ENCODE assay signal across 23 cellular contexts in genomic region chr20:21665687-21666446, GRCh38. TPM values are rescaled to one million over a fixed set of nuclear protein-coding genes. Genes with fewer than 3 reads are reported as not detected.
DNase-seq lines count a peak whose midpoint lies in the region; ATAC-seq, FAIRE-seq and TF ChIP-seq lines count a peak whose summit lies in the region.
"Had no signal": no experiment of that assay in that cellular context is flagged by ENCODE, and none has a peak within 500 bp of the region (broad histone marks: within the 10 kb centered on the region; RNA-seq: fewer than 3 reads in every experiment).

No MANE protein-coding gene starts in this region.

- H2BK120ac ChIP-seq in mesendoderm (ENCODE audit: low read depth, low read length) = no peak overlapping the region

- H3K27me3 Mint-ChIP-seq in activated CD4-positive, alpha-beta T cell treated with anti-CD3 and anti-CD28 coated beads, Interleukin-2, amount 10 ng/mL, durations not matched to agents 7 days and 5 days = no peaks in the 10 kb centered on the region
- H3K27me3 Mint-ChIP-seq: CD4-positive, CD25-positive, alpha-beta regulatory T cell had no signal

- no peaks in the 10 kb centered on the region for H3K36me3 ChIP-seq in RWPE2 (ENCODE audit: low read depth)
- H3K36me3 ChIP-seq in mesendoderm (ENCODE audit: control insufficient read depth, insufficient read depth, low read length) = no peaks in the 10 kb centered on the region
- no peaks in the 10 kb centered on the region for H3K36me3 ChIP-seq in kidney (ENCODE audit: control insufficient read depth in 1 of 2, insufficient read depth in 2 of 2, low read length in 2 of 2)
- H3K36me3 ChIP-seq: BE2C, HAP-1, Peyer's patch had no signal

- H3K56ac ChIP-seq in mesendoderm (ENCODE audit: low read length) = no peak overlapping the region

- CTCF ChIA-PET in activated CD4-positive, alpha-beta T cell treated with anti-CD3 and anti-CD28 coated beads, Interleukin-2, amount 10 ng/mL, durations not matched to agents 7 days and 5 days (lab: Charles Lee) = no interaction called here

- intact Hi-C loops in kidney (cut with DNase I) = no loop called here

- H3K4me1 Mint-ChIP-seq in activated CD4-positive, alpha-beta T cell treated with anti-CD3 and anti-CD28 coated beads, Interleukin-2, amount 10 ng/mL, durations not matched to agents 7 days and 5 days = no peaks in the 10 kb centered on the region
- H3K4me1 Mint-ChIP-seq: CD4-positive, CD25-positive, alpha-beta regulatory T cell had no signal

- no peak for TF ChIP-seq CTCF in RWPE2 (IDR thresholded peaks at IDR 0.05; ENCODE audit: poor library complexity, severe bottlenecking)
- TF ChIP-seq CTCF in kidney (IDR thresholded peaks at IDR 0.05; ENCODE audit: borderline replicate concordance, extremely low read depth, insufficient read depth) = no peak

- no peaks in the 10 kb centered on the region for H3K79me1 ChIP-seq in mesendoderm (ENCODE audit: low read length)

- no peak for FAIRE-seq in kidney (lab: Jason Lieb, UNC)
- FAIRE-seq: HepG2 had no signal

- no peaks in the 10 kb centered on the region for H3K36me3 Mint-ChIP-seq in activated CD4-positive, alpha-beta T cell treated with anti-CD3 and anti-CD28 coated beads, Interleukin-2, amount 10 ng/mL, durations not matched to agents 7 days and 5 days (ENCODE audit: low read depth)
- H3K36me3 Mint-ChIP-seq: CD4-positive, CD25-positive, alpha-beta regulatory T cell had no signal

- no peak overlapping the region for H4K5ac ChIP-seq in mesendoderm (ENCODE audit: low read length)

- no peak overlapping the region for H3K4me3 ChIP-seq in RWPE2 (ENCODE audit: severe bottlenecking)
- H3K4me3 ChIP-seq in mesendoderm (ENCODE audit: low read length) = no peak overlapping the region
- no peak overlapping the region for H3K4me3 ChIP-seq in kidney (ENCODE audit: low read length in 2 of 2)
- H3K4me3 ChIP-seq: A549, HAP-1, Peyer's patch had no signal

- H3K9me3 ChIP-seq in RWPE2 (ENCODE audit: severe bottlenecking) = no peaks in the 10 kb centered on the region
- no peaks in the 10 kb centered on the region for H3K9me3 ChIP-seq in kidney (ENCODE audit: control insufficient read depth in 1 of 2, low read length in 2 of 2)
- H3K9me3 ChIP-seq: A549, BE2C, HAP-1, Peyer's patch had no signal

- ATAC-seq in RWPE2 (ENCODE audit: low read depth) = peak; percentile 96
- ATAC-seq: HepG2 had no signal

- POLR2A ChIA-PET in activated CD4-positive, alpha-beta T cell treated with anti-CD3 and anti-CD28 coated beads, Interleukin-2, amount 10 ng/mL, durations not matched to agents 7 days and 5 days (lab: Charles Lee) = no interaction called here

- H3K9ac ChIP-seq in mesendoderm (ENCODE audit: low read length) (no peak overlapping the region), kidney (ENCODE audit: low read length in 2 of 2) (no peak overlapping the region)

- no peak overlapping the region for H3K27ac Mint-ChIP-seq in activated CD4-positive, alpha-beta T cell treated with anti-CD3 and anti-CD28 coated beads, Interleukin-2, amount 10 ng/mL, durations not matched to agents 7 days and 5 days
- H3K27ac Mint-ChIP-seq: CD4-positive, CD25-positive, alpha-beta regulatory T cell had no signal

- H2BK5ac ChIP-seq in mesendoderm (ENCODE audit: low read length) = no peak overlapping the region

- no peak overlapping the region for H3K4me3 Mint-ChIP-seq in activated CD4-positive, alpha-beta T cell treated with anti-CD3 and anti-CD28 coated beads, Interleukin-2, amount 10 ng/mL, durations not matched to agents 7 days and 5 days
- H3K4me3 Mint-ChIP-seq: CD4-positive, CD25-positive, alpha-beta regulatory T cell had no signal

- H2AK5ac ChIP-seq in mesendoderm (ENCODE audit: low read length) = no peak overlapping the region

- H3K4me1 ChIP-seq in RWPE2 (ENCODE audit: insufficient read depth, poor library complexity, severe bottlenecking) (no peaks in the 10 kb centered on the region), mesendoderm (ENCODE audit: control insufficient read depth, low read depth, low read length) (no peaks in the 10 kb centered on the region), kidney (ENCODE audit: control insufficient read depth in 1 of 2, insufficient read depth in 1 of 2, low read depth in 1 of 2, low read length in 2 of 2) (no peaks in the 10 kb centered on the region)
- H3K4me1 ChIP-seq: A549, BE2C, HAP-1, Peyer's patch had no signal

- DNase-seq in H4 (ENCODE audit: low spot score) = peak; percentile 26
- no peak for DNase-seq in RWPE2 (ENCODE audit: low spot score)
- DNase-seq in epithelial cell of prostate (ENCODE audit: low read depth, low spot score) = peak; percentile 31
- peak; percentile 16 for DNase-seq in mesendoderm
- no peak for DNase-seq in effector CD8-positive, alpha-beta T cell (lab: John Stamatoyannopoulos, UW)
- DNase-seq in occipital lobe (lab: John Stamatoyannopoulos, UW) = no peak
- no peak for DNase-seq in kidney
- no peak for DNase-seq in activated CD4-positive, alpha-beta T cell treated with anti-CD3 and anti-CD28 coated beads, Interleukin-2, amount 10 ng/mL, durations not matched to agents 7 days and 5 days
- DNase-seq: BE2C; CD4-positive, CD25-positive, alpha-beta regulatory T cell; KG1; NCI-H1105 treated with DMSO at 0.1 percent for 48 hours; NCI-H1694; NCI-H2081 treated with DMSO at 0.1 percent for 48 hours; NCI-H2171 treated with DMSO at 0.1 percent for 48 hours; NCI-H524 treated with DMSO at 0.1 percent for 48 hours; NCI-H82; Peyer's patch; Right ventricle myocardium superior had no signal

- H3K79me2 ChIP-seq in mesendoderm (ENCODE audit: control insufficient read depth, insufficient read depth, low read length) = no peaks in the 10 kb centered on the region

- H3K4ac ChIP-seq in mesendoderm (ENCODE audit: low read depth, low read length) = no peak overlapping the region

- H3K23ac ChIP-seq in mesendoderm (ENCODE audit: low read length) = no peak overlapping the region

- H3K27me3 ChIP-seq in RWPE2 (ENCODE audit: insufficient read depth, poor library complexity, severe bottlenecking) (peaks cover 2% of the 10 kb centered on the region), mesendoderm (ENCODE audit: insufficient read depth, low read length, poor library complexity) (no peaks in the 10 kb centered on the region)
- H3K27me3 ChIP-seq: BE2C, Peyer's patch had no signal

- no CpG with 5 or more reads among the region's 11 CpGs for WGBS in mesendoderm (ENCODE audit: extremely low coverage, insufficient coverage, low lambda C conversion rate)

- H3K9me3 Mint-ChIP-seq in activated CD4-positive, alpha-beta T cell treated with anti-CD3 and anti-CD28 coated beads, Interleukin-2, amount 10 ng/mL, durations not matched to agents 7 days and 5 days = no peaks in the 10 kb centered on the region

- H3K27ac ChIP-seq in RWPE2 (ENCODE audit: poor library complexity, severe bottlenecking) = peak overlapping the region; percentile 20
- H3K27ac ChIP-seq in epithelial cell of prostate = peak overlapping the region; percentile 34
- H3K27ac ChIP-seq in mesendoderm (ENCODE audit: low read depth, low read length) = no peak overlapping the region
- H3K27ac ChIP-seq in kidney (ENCODE audit: low read depth in 2 of 2, low read length in 2 of 2) = no peak overlapping the region
- H3K27ac ChIP-seq: A549, Peyer's patch had no signal

- no peak overlapping the region for H4K8ac ChIP-seq in mesendoderm (ENCODE audit: low read depth, low read length)

- no peak overlapping the region for H2BK15ac ChIP-seq in mesendoderm (replicated peaks; ENCODE audit: low read depth)

- H3K18ac ChIP-seq in mesendoderm (ENCODE audit: low read length) = no peak overlapping the region

- no peak overlapping the region for H3K4me2 ChIP-seq in mesendoderm (ENCODE audit: low read length)
- H3K4me2 ChIP-seq: A549 had no signal

RNA-seq across cellular contexts. Expression of gene PAX1, which starts 39.6 kb away (rescaled TPM):
- total RNA-seq in H4 (2014; rRNA removed; shearing (Covaris generic)) = not detected in 2 replicates
- not detected for polyA plus RNA-seq in mesendoderm (2013, experiment 1 of 2)
- polyA plus RNA-seq in mesendoderm (2013, experiment 2 of 2) = 0.01 TPM
- total RNA-seq in occipital lobe (under 0.01 TPM), kidney (not detected)
- polyA plus RNA-seq in kidney (ENCODE audit: insufficient read depth, low read depth, low replicate concordance) = not detected
- not detected for total RNA-seq in activated CD4-positive, alpha-beta T cell treated with anti-CD3 and anti-CD28 coated beads, Interleukin-2, amount 10 ng/mL, durations not matched to agents 7 days and 5 days
- total RNA-seq: CD4-positive, CD25-positive, alpha-beta regulatory T cell; HepG2; Peyer's patch; Right ventricle myocardium superior; SK-MEL-5 had no signal
- polyA plus RNA-seq: A549; CD4-positive, CD25-positive, alpha-beta regulatory T cell; HepG2 had no signal

Comparison
In these comparisons a context has a peak if more than half of its experiments do, and no peak if none do; other contexts are left out.
1. DNase-seq: peak in H4 (single experiment), epithelial cell of prostate (single experiment) and mesendoderm (single experiment); none in RWPE2 (single experiment), effector CD8-positive, alpha-beta T cell (single experiment), occipital lobe (single experiment), kidney (single experiment) and activated CD4-positive, alpha-beta T cell treated with anti-CD3 and anti-CD28 coated beads, Interleukin-2, amount 10 ng/mL, durations not matched to agents 7 days and 5 days (single experiment).
2. H3K27ac ChIP-seq: peak in RWPE2 (single experiment) and epithelial cell of prostate (single experiment); none in mesendoderm (single experiment) and kidney (0 of 2).